Comparison of ENCODE assay signal across 8 cellular contexts in the genomic region with DNA sequence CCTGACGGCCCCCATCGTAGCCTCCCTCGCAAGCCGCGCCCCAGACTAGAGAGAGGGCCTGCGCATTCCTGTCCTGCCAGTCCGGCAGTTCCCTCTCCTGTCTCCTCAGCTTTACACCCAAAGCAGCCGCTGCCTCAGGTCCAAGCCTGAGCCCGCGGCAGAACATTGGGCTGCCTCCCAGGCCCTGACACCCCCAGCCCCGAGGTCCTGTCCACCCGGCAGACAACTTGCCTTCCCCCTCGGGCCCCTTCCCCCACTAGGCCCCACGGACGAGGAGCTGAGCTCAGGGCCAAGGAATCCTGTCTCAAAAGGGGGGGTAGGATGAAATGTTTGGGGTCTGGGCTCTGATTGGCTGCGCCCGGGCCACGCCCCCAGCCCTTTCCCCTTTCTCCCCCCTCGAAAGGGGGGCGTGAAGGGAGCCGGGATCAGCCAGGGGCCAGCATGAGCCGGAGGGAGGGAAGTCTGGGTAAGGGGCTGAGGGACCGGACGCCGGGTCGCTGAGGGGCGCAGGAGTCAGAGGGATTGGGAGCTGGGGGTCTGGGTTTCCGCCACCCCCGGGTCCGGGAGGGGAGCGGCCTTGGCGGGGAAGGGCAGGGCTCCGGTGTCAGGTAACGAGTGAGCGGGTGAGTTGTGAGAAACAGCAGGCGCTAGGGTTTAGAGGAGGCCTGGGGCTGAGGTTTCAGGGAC. TPM values are rescaled to one million over a fixed set of nuclear protein-coding genes. Genes with fewer than 3 reads are reported as not detected.
DNase-seq lines count a peak whose midpoint lies in the region; ATAC-seq and TF ChIP-seq lines count a peak whose summit lies in the region.

A gene with protein sequence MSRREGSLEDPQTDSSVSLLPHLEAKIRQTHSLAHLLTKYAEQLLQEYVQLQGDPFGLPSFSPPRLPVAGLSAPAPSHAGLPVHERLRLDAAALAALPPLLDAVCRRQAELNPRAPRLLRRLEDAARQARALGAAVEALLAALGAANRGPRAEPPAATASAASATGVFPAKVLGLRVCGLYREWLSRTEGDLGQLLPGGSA (plus strand): TSS at position 412 of the 687 bp plus-strand sequence. CDS start 30 bp downstream, at position 442.

- H3K27me3 ChIP-seq in GM23248 (replicated peaks; ENCODE audit: insufficient read depth) = no peaks in the 10 kb centered on the region

- peak within 1 kb of the TSS; percentile 95 for H3K4me2 ChIP-seq in GM23248 (ENCODE audit: unreplicated experiment)

- TF ChIP-seq CTCF in 22Rv1 (IDR thresholded peaks at IDR 0.05) = no peak
- no peak for TF ChIP-seq CTCF in activated B cell treated with CpG ODN at 0.5 μM for 24 hours (IDR thresholded peaks at IDR 0.05)

- 1 to 4% methylated on average over 30 to 36 of the region's 36 CpGs for WGBS in GM23248 (ENCODE audit: low coverage in 1 of 2, low lambda C conversion rate in 2 of 2, missing lambda C conversion rate in 2 of 2), 2 experiments

- H3K9ac ChIP-seq in GM23248 = peak within 1 kb of the TSS; percentile 91

- peak; percentile 85 for DNase-seq in GM23248
- DNase-seq in activated B cell treated with CpG ODN at 0.5 μM for 24 hours = peak; percentile 38
- peak; percentile 88 for DNase-seq in fibroblast of peridontal ligament (ENCODE audit: extremely low read depth)
- peak; percentile 88 for DNase-seq in myocyte (ENCODE audit: low read depth)
- no peak for DNase-seq in DMS 273 (lab: John Stamatoyannopoulos, UW; ENCODE audit: unreplicated experiment)

- H3K79me2 ChIP-seq in GM23248 (ENCODE audit: insufficient read depth) = peaks cover 23% of the 10 kb centered on the region

- peaks cover 3% of the 10 kb centered on the region for H3K36me3 Mint-ChIP-seq in activated B cell treated with CpG ODN at 0.5 μM for 24 hours (ENCODE audit: low read depth)

- no peak for ATAC-seq in activated B cell treated with CpG ODN at 0.5 μM for 24 hours (ENCODE audit: low read depth)
- no peak for ATAC-seq in GM21717 (IDR thresholded peaks at IDR 0.05; ENCODE audit: unreplicated experiment)
- ATAC-seq in HG03095 (IDR thresholded peaks at IDR 0.05; ENCODE audit: unreplicated experiment) = no peak

- no peaks in the 10 kb centered on the region for H3K9me3 Mint-ChIP-seq in activated B cell treated with CpG ODN at 0.5 μM for 24 hours

- peak within 1 kb of the TSS; percentile 92 for H3K4me3 ChIP-seq in GM23248

- POLR2A ChIA-PET in activated B cell treated with CpG ODN at 0.5 μM for 24 hours (lab: Charles Lee) = interaction anchor here (0.6 to 4.5 kb wide), 9 partner anchors 12 to 1169 kb away, joined by 3 to 43 read pairs (median 5); a partner anchor contains a TSS

- no peaks in the 10 kb centered on the region for H3K9me2 ChIP-seq in GM23248 (ENCODE audit: insufficient read depth)

- H3K27me3 Mint-ChIP-seq in activated B cell treated with CpG ODN at 0.5 μM for 24 hours = no peaks in the 10 kb centered on the region

- in situ Hi-C loops in GM23248 (cut with MboI) = no loop called here

- peak within 1 kb of the TSS; percentile 93 for H2AFZ ChIP-seq in GM23248

- CTCF ChIA-PET in activated B cell treated with CpG ODN at 0.5 μM for 24 hours (lab: Charles Lee) = interaction anchor here (2.2 kb wide), 1 partner anchor 52 kb away, joined by 11 read pairs; no protein-coding TSS in a partner anchor

- H3K27ac ChIP-seq in 22Rv1 (peak within 1 kb of the TSS; percentile 94), GM23248 (peak within 1 kb of the TSS; percentile 96)

- H3K36me3 ChIP-seq in GM23248 (ENCODE audit: low read depth) = peaks cover 3% of the 10 kb centered on the region; the same call in 1 of the 2 replicates

- peak within 1 kb of the TSS; percentile 88 for H3K27ac Mint-ChIP-seq in activated B cell treated with CpG ODN at 0.5 μM for 24 hours

- peak within 1 kb of the TSS; percentile 84 for H3K4me3 Mint-ChIP-seq in activated B cell treated with CpG ODN at 0.5 μM for 24 hours

- no peaks in the 10 kb centered on the region for H4K20me1 ChIP-seq in GM23248 (ENCODE audit: insufficient read depth)

- peaks cover 25% of the 10 kb centered on the region for H3F3A ChIP-seq in GM23248 (ENCODE audit: insufficient read depth)

- intact Hi-C loops in activated B cell treated with CpG ODN at 0.5 μM for 24 hours (cut with micrococcal nuclease) = loop anchor here (2.0 kb wide), 1 partner anchor 178 kb away; a partner anchor contains a TSS

- H3K4me1 Mint-ChIP-seq in activated B cell treated with CpG ODN at 0.5 μM for 24 hours = peaks cover 50% of the 10 kb centered on the region

- H3K9me3 ChIP-seq in GM23248 (ENCODE audit: low read depth) = no peaks in the 10 kb centered on the region

- peaks cover 26% of the 10 kb centered on the region for H3K4me1 ChIP-seq in GM23248 (ENCODE audit: insufficient read depth)

RNA-seq across cellular contexts. Expression of the gene that starts here (rescaled TPM):
- 4.4 and 4.8 TPM in 2 replicates for total RNA-seq in GM23248 (2014; rRNA removed; shearing (Covaris generic))
- 2.0 and 2.1 TPM in 2 replicates for polyA plus RNA-seq in GM23248 (2016; fragmentation: Nextera tagmentation; extraction: Ambion mirVana)
- total RNA-seq in activated B cell treated with CpG ODN at 0.5 μM for 24 hours (0.56 and 0.62 TPM in 2 replicates), myocyte (4.2 and 5.6 TPM in 2 replicates)
- polyA plus RNA-seq in myocyte (2012) = 10.2 TPM

Comparison
In these comparisons a context has a peak if more than half of its experiments do, and no peak if none do; other contexts are left out.
1. Peak in DNase-seq in activated B cell treated with CpG ODN at 0.5 μM for 24 hours; RNA of the gene not detected or under 1 TPM.